Comparison of ENCODE assay signal across 8 cellular contexts in genomic region chr9:128723866-128724743, GRCh38. TPM values are rescaled to one million over a fixed set of nuclear protein-coding genes. Genes with fewer than 3 reads are reported as not detected.
DNase-seq lines count a peak whose midpoint lies in the region; ATAC-seq, FAIRE-seq and TF ChIP-seq lines count a peak whose summit lies in the region.

TSS of gene ZDHHC12 (minus strand) at chr9:128724127. CDS start at chr9:128724093, 34 bp downstream.

- H3K27ac ChIP-seq in astrocyte (ENCODE audit: low read depth, low read length) (no peak within 1 kb of the TSS), rectal smooth muscle tissue (ENCODE audit: low read depth, low read length) (peak within 1 kb of the TSS; percentile 49), aorta (ENCODE audit: low read depth in 1 of 2, low read length in 2 of 2) (peak within 1 kb of the TSS in 1 of 2 donors; percentile 72)

- peaks cover 3% of the 10 kb centered on the region for H3K4me1 Mint-ChIP-seq in astrocyte (ENCODE audit: low read depth, unreplicated experiment)

- H3K9me3 ChIP-seq in astrocyte (ENCODE audit: insufficient read depth, low read depth, low read length) = no peaks in the 10 kb centered on the region
- H3K9me3 ChIP-seq in aorta (ENCODE audit: control insufficient read depth, low read length) = no peaks in the 10 kb centered on the region

- FAIRE-seq in astrocyte (lab: Jason Lieb, UNC) = no peak

- no peaks in the 10 kb centered on the region for H3K27me3 ChIP-seq in astrocyte (ENCODE audit: insufficient read depth, low read length)
- no peaks in the 10 kb centered on the region for H3K27me3 ChIP-seq in rectal smooth muscle tissue (ENCODE audit: control insufficient read depth, insufficient read depth, low read length)
- H3K27me3 ChIP-seq in aorta (ENCODE audit: control insufficient read depth in 1 of 2, insufficient read depth in 2 of 2, low read length in 1 of 2) = no peaks in the 10 kb centered on the region

- ATAC-seq in GM18505 (IDR thresholded peaks at IDR 0.05; ENCODE audit: unreplicated experiment) (peak; percentile 89), HG02973 (IDR thresholded peaks at IDR 0.05; ENCODE audit: unreplicated experiment) (peak; percentile 88), aorta (ENCODE audit: low FRiP score) (peak; percentile 93)

- WGBS in aorta, 2 donors = 1 to 2% methylated on average over 58 to 68 of the region's 68 CpGs

- DNase-seq in NCI-H2029 (lab: John Stamatoyannopoulos, UW) (peak; percentile 98), T-helper 22 cell (ENCODE audit: low read depth) (peak; percentile 99), astrocyte (ENCODE audit: low read depth) (peak; percentile 89), hepatic stellate cell (ENCODE audit: low spot score) (peak; percentile 100), aorta (peak; percentile 98)

- peak within 1 kb of the TSS; percentile 70 for H2AFZ ChIP-seq in astrocyte (ENCODE audit: low read depth, low read length)

- peak within 1 kb of the TSS; percentile 74 for H3K9ac ChIP-seq in astrocyte (ENCODE audit: low read length)
- peak within 1 kb of the TSS; percentile 78 for H3K9ac ChIP-seq in rectal smooth muscle tissue (ENCODE audit: low read length)

- H3K27me3 Mint-ChIP-seq in astrocyte (ENCODE audit: low read depth, unreplicated experiment) = no peaks in the 10 kb centered on the region

- no peaks in the 10 kb centered on the region for H3K36me3 ChIP-seq in astrocyte (ENCODE audit: insufficient read depth, low read length)
- no peaks in the 10 kb centered on the region for H3K36me3 ChIP-seq in rectal smooth muscle tissue (ENCODE audit: control insufficient read depth, insufficient read depth, low read length)
- no peaks in the 10 kb centered on the region for H3K36me3 ChIP-seq in aorta (ENCODE audit: control insufficient read depth in 1 of 2, insufficient read depth in 2 of 2, low read length in 1 of 2)

- H4K20me1 ChIP-seq in astrocyte (ENCODE audit: insufficient read depth, low read length) = no peaks in the 10 kb centered on the region

- H3K36me3 Mint-ChIP-seq in astrocyte (ENCODE audit: low read depth, unreplicated experiment) = peaks cover 4% of the 10 kb centered on the region

- peak within 1 kb of the TSS; percentile 81 for H3K4me2 ChIP-seq in astrocyte (ENCODE audit: low read length)

- intact Hi-C loops in aorta (cut with DNase I) = no loop called here

- peak within 1 kb of the TSS; percentile 35 for H3K27ac Mint-ChIP-seq in astrocyte (ENCODE audit: unreplicated experiment)

- no peak for TF ChIP-seq CTCF in astrocyte (IDR thresholded peaks at IDR 0.05; ENCODE audit: insufficient read depth, low read depth, low read length)

- H3K9me3 Mint-ChIP-seq in astrocyte (ENCODE audit: unreplicated experiment) = no peaks in the 10 kb centered on the region

- H3K4me3 ChIP-seq in astrocyte (ENCODE audit: insufficient read depth, low read depth, low read length) (peak within 1 kb of the TSS; percentile 63), rectal smooth muscle tissue (ENCODE audit: low read length) (peak within 1 kb of the TSS; percentile 80), aorta (ENCODE audit: low read length in 2 of 2) (peak within 1 kb of the TSS; percentile 27 to 29)

- peaks cover 7% of the 10 kb centered on the region for H3K4me1 ChIP-seq in astrocyte (ENCODE audit: insufficient read depth, low read length)
- no peaks in the 10 kb centered on the region for H3K4me1 ChIP-seq in rectal smooth muscle tissue (ENCODE audit: control insufficient read depth, insufficient read depth, low read length)
- no peaks in the 10 kb centered on the region for H3K4me1 ChIP-seq in aorta (ENCODE audit: control insufficient read depth in 1 of 2, insufficient read depth in 2 of 2, low read length in 2 of 2)

- H3K79me2 ChIP-seq in astrocyte (ENCODE audit: insufficient read depth, low read length) = no peaks in the 10 kb centered on the region

- H3K4me3 Mint-ChIP-seq in astrocyte (ENCODE audit: unreplicated experiment) = peak within 1 kb of the TSS; percentile 88

- peak; percentile 98 for TF ChIP-seq POLR2A in GM18505 (IDR thresholded peaks at IDR 0.05; ENCODE audit: borderline replicate concordance, extremely low read depth, insufficient read depth, insufficient read length)

RNA-seq across cellular contexts. Expression of gene ZDHHC12, which starts in this region (rescaled TPM):
- 21.8 and 23.7 TPM in 2 replicates for total RNA-seq in astrocyte
- total RNA-seq in aorta = 10 to 100 TPM; 11.2 to 13.1 TPM
- 10 to 100 TPM; 21.3 to 30.9 TPM for polyA plus RNA-seq in aorta

Comparison
In these comparisons a context has a peak if more than half of its experiments do, and no peak if none do; other contexts are left out.
1. H3K4me3 ChIP-seq: peak in every context shown above with its lines; median percentile 80 in rectal smooth muscle tissue; 63 in astrocyte; 28 in aorta.